Comparison of ENCODE assay signal across 8 cellular contexts in genomic region chrX:3842822-3843521, GRCh38.
A peak's percentile ranks its signal among the peaks of the same experiment; 100 is the strongest.
DNase-seq lines count a peak whose midpoint lies in the region; ATAC-seq and TF ChIP-seq lines count a peak whose summit lies in the region.
"Not testable (repeated sequence)": the region's sequence is repeated elsewhere in the genome, so short reads cannot be mapped to it uniquely, and the experiment has no call there.

No MANE protein-coding gene starts in this region.

- intact Hi-C loops in body of pancreas (cut with DNase I): not testable (repeated sequence)

- peak overlapping the region; percentile 43 for H3K4me3 ChIP-seq in NB4 (ENCODE audit: low read depth, low read length)
- not testable (repeated sequence) for H3K4me3 ChIP-seq in body of pancreas
- H3K4me3 ChIP-seq in iPS-20b (ENCODE audit: low read length): peak overlapping the region; percentile 62

- not testable (repeated sequence) for H3K27ac ChIP-seq in body of pancreas; iPS-20b (ENCODE audit: low read length)

- peak overlapping the region; percentile 66 for H3K9ac ChIP-seq in iPS-20b (ENCODE audit: low read depth, low read length)

- not testable (repeated sequence) for H3K36me3 ChIP-seq in body of pancreas (replicated peaks in 1 of 2; ENCODE audit: insufficient read depth in 1 of 2, low read depth in 2 of 2); iPS-20b (ENCODE audit: insufficient read depth, low read depth, low read length)

- ATAC-seq in GM19468 (IDR thresholded peaks at IDR 0.05; ENCODE audit: extremely low read depth, unreplicated experiment): peak; percentile 29
- ATAC-seq in HG03039 (IDR thresholded peaks at IDR 0.05; ENCODE audit: unreplicated experiment): peak; percentile 62
- ATAC-seq in body of pancreas: peak; percentile 70

- H3K27me3 ChIP-seq in body of pancreas; iPS-20b (ENCODE audit: insufficient read depth, low read length): not testable (repeated sequence)

- DNase-seq in COLO668 (lab: John Stamatoyannopoulos, UW; ENCODE audit: unreplicated experiment) (peak; percentile 1), body of pancreas (peak in 2 of 4 donors; percentile 20 to 28)
- DNase-seq in NB4 (ENCODE audit: low read depth): not testable (repeated sequence)
- DNase-seq in activated CD4-positive, alpha-beta T cell treated with anti-CD3 and anti-CD28 coated beads for 48 hours: peak; percentile 17
- DNase-seq in stimulated activated CD4-positive, alpha-beta T cell treated with anti-CD3 and anti-CD28 coated beads, Interleukin-12 subunit alpha, Interleukin-12 subunit beta, amount 100 ng/mL, for 4 hours: peak; percentile 1

- WGBS in body of pancreas, 2 donors: 1% methylated on average over 16 of the region's 70 CpGs; no CpG with 5 or more reads in 1 of the 2 donors

- not testable (repeated sequence) for H3K9me3 ChIP-seq in body of pancreas; iPS-20b (ENCODE audit: insufficient read depth, low read depth, low read length)

- TF ChIP-seq CTCF in NB4 (IDR thresholded peaks at IDR 0.05; ENCODE audit: low read depth, low read length); body of pancreas (IDR thresholded peaks at IDR 0.05): not testable (repeated sequence)

- TF ChIP-seq POLR2A in NB4 (IDR thresholded peaks at IDR 0.05; ENCODE audit: extremely low read depth, insufficient read length); body of pancreas (IDR thresholded peaks at IDR 0.05): not testable (repeated sequence)

- H3K4me1 ChIP-seq in body of pancreas; iPS-20b (ENCODE audit: insufficient read depth, low read length): not testable (repeated sequence)
